ENCODE assay signal across 1 cellular context in the genomic region with DNA sequence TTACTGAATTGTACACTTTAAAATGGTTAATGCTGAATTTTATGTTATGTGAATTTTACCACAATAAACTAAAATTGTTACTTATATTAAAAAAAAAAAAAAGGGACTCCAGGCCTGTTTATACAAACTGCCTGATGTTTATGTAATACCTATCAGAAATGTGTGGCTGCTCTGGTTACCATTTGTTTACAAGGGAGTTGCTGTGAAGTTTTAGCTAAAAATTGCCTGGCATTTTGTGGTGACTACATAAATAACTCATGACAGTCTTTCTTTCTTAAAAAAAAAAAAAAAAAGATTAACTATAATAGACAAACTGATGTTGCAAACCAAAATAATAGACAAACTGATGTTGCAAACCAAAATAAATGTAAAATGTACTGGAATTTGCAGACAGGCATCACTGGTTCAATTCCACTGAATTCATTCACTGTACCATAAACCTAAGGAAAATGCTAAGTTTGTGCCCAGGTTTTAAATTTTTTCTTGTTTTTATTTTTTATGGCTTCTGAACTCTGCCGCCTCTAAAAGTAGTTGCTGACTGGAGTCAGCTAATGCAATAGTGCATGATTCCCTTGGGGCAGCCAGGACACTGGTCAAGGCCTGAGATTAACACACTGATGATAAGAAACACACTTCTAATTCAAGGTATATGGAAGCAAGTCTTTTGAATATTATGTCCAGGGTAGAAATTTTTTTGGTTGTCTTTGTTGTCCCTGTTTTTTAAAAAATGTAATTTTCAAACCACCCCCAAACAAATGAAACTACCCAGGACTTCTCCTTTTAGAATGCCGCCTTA.
TF ChIP-seq lines count a peak whose summit lies in the region.

No MANE protein-coding gene starts in this region.

TF ChIP-seq in SK-N-SH, 30 proteins besides CTCF, POLR2A, EP300 and RAD21:
- TF ChIP-seq NRF1 (IDR thresholded peaks at IDR 0.05; ENCODE audit: low read depth, low read length) (no peak), NFIC (IDR thresholded peaks at IDR 0.05; ENCODE audit: borderline replicate concordance) (no peak), MEF2A (IDR thresholded peaks at IDR 0.05; ENCODE audit: borderline replicate concordance, low read depth) (no peak), RCOR1 (IDR thresholded peaks at IDR 0.05; ENCODE audit: low read length) (no peak), SIN3A (IDR thresholded peaks at IDR 0.05; ENCODE audit: borderline replicate concordance, low read depth, low read length) (no peak), RXRA (IDR thresholded peaks at IDR 0.05; ENCODE audit: borderline replicate concordance, low read depth) (no peak), YY1 (IDR thresholded peaks at IDR 0.05; ENCODE audit: low read depth) (no peak), TAF1 (IDR thresholded peaks at IDR 0.05; ENCODE audit: borderline replicate concordance, low read depth, low read length) (no peak), RFX5 (IDR thresholded peaks at IDR 0.05; ENCODE audit: low read length) (no peak), FOXJ3 (CRISPR knock-in tag; IDR thresholded peaks at IDR 0.05) (no peak), CHD2 (IDR thresholded peaks at IDR 0.05; ENCODE audit: low read length, partially characterized antibody) (no peak), SMC3 (IDR thresholded peaks at IDR 0.05; ENCODE audit: low read depth, low read length) (no peak), JUND (IDR thresholded peaks at IDR 0.05) (no peak)
- TF ChIP-seq, protein P1, sequence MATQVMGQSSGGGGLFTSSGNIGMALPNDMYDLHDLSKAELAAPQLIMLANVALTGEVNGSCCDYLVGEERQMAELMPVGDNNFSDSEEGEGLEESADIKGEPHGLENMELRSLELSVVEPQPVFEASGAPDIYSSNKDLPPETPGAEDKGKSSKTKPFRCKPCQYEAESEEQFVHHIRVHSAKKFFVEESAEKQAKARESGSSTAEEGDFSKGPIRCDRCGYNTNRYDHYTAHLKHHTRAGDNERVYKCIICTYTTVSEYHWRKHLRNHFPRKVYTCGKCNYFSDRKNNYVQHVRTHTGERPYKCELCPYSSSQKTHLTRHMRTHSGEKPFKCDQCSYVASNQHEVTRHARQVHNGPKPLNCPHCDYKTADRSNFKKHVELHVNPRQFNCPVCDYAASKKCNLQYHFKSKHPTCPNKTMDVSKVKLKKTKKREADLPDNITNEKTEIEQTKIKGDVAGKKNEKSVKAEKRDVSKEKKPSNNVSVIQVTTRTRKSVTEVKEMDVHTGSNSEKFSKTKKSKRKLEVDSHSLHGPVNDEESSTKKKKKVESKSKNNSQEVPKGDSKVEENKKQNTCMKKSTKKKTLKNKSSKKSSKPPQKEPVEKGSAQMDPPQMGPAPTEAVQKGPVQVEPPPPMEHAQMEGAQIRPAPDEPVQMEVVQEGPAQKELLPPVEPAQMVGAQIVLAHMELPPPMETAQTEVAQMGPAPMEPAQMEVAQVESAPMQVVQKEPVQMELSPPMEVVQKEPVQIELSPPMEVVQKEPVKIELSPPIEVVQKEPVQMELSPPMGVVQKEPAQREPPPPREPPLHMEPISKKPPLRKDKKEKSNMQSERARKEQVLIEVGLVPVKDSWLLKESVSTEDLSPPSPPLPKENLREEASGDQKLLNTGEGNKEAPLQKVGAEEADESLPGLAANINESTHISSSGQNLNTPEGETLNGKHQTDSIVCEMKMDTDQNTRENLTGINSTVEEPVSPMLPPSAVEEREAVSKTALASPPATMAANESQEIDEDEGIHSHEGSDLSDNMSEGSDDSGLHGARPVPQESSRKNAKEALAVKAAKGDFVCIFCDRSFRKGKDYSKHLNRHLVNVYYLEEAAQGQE (IDR thresholded peaks at IDR 0.05; ENCODE audit: low read depth, low read length): no peak
- TF ChIP-seq, protein P2, sequence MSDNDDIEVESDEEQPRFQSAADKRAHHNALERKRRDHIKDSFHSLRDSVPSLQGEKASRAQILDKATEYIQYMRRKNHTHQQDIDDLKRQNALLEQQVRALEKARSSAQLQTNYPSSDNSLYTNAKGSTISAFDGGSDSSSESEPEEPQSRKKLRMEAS (IDR thresholded peaks at IDR 0.05; ENCODE audit: low read depth): no peak
- TF ChIP-seq, protein P3, sequence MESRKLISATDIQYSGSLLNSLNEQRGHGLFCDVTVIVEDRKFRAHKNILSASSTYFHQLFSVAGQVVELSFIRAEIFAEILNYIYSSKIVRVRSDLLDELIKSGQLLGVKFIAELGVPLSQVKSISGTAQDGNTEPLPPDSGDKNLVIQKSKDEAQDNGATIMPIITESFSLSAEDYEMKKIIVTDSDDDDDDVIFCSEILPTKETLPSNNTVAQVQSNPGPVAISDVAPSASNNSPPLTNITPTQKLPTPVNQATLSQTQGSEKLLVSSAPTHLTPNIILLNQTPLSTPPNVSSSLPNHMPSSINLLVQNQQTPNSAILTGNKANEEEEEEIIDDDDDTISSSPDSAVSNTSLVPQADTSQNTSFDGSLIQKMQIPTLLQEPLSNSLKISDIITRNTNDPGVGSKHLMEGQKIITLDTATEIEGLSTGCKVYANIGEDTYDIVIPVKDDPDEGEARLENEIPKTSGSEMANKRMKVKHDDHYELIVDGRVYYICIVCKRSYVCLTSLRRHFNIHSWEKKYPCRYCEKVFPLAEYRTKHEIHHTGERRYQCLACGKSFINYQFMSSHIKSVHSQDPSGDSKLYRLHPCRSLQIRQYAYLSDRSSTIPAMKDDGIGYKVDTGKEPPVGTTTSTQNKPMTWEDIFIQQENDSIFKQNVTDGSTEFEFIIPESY (IDR thresholded peaks at IDR 0.05; ENCODE audit: borderline replicate concordance, low read depth): no peak
- TF ChIP-seq, protein P4, sequence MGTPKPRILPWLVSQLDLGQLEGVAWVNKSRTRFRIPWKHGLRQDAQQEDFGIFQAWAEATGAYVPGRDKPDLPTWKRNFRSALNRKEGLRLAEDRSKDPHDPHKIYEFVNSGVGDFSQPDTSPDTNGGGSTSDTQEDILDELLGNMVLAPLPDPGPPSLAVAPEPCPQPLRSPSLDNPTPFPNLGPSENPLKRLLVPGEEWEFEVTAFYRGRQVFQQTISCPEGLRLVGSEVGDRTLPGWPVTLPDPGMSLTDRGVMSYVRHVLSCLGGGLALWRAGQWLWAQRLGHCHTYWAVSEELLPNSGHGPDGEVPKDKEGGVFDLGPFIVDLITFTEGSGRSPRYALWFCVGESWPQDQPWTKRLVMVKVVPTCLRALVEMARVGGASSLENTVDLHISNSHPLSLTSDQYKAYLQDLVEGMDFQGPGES (IDR thresholded peaks at IDR 0.05; ENCODE audit: low read depth, low read length): no peak
- TF ChIP-seq, protein P5, sequence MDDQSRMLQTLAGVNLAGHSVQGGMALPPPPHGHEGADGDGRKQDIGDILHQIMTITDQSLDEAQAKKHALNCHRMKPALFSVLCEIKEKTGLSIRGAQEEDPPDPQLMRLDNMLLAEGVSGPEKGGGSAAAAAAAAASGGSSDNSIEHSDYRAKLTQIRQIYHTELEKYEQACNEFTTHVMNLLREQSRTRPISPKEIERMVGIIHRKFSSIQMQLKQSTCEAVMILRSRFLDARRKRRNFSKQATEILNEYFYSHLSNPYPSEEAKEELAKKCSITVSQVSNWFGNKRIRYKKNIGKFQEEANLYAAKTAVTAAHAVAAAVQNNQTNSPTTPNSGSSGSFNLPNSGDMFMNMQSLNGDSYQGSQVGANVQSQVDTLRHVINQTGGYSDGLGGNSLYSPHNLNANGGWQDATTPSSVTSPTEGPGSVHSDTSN (IDR thresholded peaks at IDR 0.05): no peak
